22 cellular contexts compared by ENCODE assay signal in genomic region chr6:69699655-69700054, GRCh38.
A peak's percentile ranks its signal among the peaks of the same experiment; 100 is the strongest.
DNase-seq lines count a peak whose midpoint lies in the region; ATAC-seq, FAIRE-seq and TF ChIP-seq lines count a peak whose summit lies in the region.
"Had no signal": no experiment of that assay in that cellular context is flagged by ENCODE, and none has a peak within 500 bp of the region (broad histone marks: within the 10 kb centered on the region; RNA-seq: fewer than 3 reads in every experiment).

No MANE protein-coding gene starts in this region.

- in situ Hi-C loops in SK-MEL-5 (cut with HindIII; ENCODE audit: low pct_unique_long_range_greater_than_20kb, low sequenced_read_pairs), result no loop called here

- no peaks in the 10 kb centered on the region for H3K27me3 Mint-ChIP-seq in mesothelial cell of epicardium (ENCODE audit: low read depth)
- H3K27me3 Mint-ChIP-seq: CD4-positive, CD25-positive, alpha-beta regulatory T cell had no signal

- DNase-seq in COLO829 (ENCODE audit: low spot score) (peak; percentile 4), SK-MEL-5 (ENCODE audit: low read depth, low spot score) (peak; percentile 69), foreskin melanocyte (peak; percentile 8), pons (ENCODE audit: low spot score) (peak; percentile 37), SK-N-DZ (ENCODE audit: low spot score) (no peak), mesothelial cell of epicardium (ENCODE audit: low spot score in 2 of 2, unreplicated experiment in 2 of 2) (no peak), GM12892 (ENCODE audit: insufficient read length) (no peak)
- DNase-seq: 8988T; ACHN; CD4-positive, CD25-positive, alpha-beta regulatory T cell; CD8-positive, alpha-beta T cell; DMS 273 treated with DMSO at 0.1 percent for 48 hours; DMS79; EL; GDM1; H7 had no signal

- no peak for FAIRE-seq in GM12892 (lab: Jason Lieb, UNC)
- FAIRE-seq: A549, D721Med, GM12878, GM18507, H1 had no signal

- ATAC-seq in GM18517 (IDR thresholded peaks at IDR 0.05; ENCODE audit: unreplicated experiment), result no peak
- ATAC-seq: A549; CD8-positive, alpha-beta T cell; GM12878 had no signal

- no peak overlapping the region for H3K27ac Mint-ChIP-seq in mesothelial cell of epicardium
- H3K27ac Mint-ChIP-seq: CD8-positive, alpha-beta T cell had no signal

- no peaks in the 10 kb centered on the region for H3K9me3 Mint-ChIP-seq in mesothelial cell of epicardium
- H3K9me3 Mint-ChIP-seq: CD8-positive, alpha-beta T cell had no signal

- peaks cover 11% of the 10 kb centered on the region for H3K36me3 Mint-ChIP-seq in mesothelial cell of epicardium

- H3K4me3 Mint-ChIP-seq in mesothelial cell of epicardium, result no peak overlapping the region
- H3K4me3 Mint-ChIP-seq: CD4-positive, CD25-positive, alpha-beta regulatory T cell; CD8-positive, alpha-beta T cell had no signal

- TF ChIP-seq POLR2A in GM12892 (IDR thresholded peaks at IDR 0.05; ENCODE audit: low read depth, low read length), result no peak

- H3K4me1 Mint-ChIP-seq in mesothelial cell of epicardium, result no peaks in the 10 kb centered on the region

- no peak for TF ChIP-seq CTCF in mesothelial cell of epicardium (IDR thresholded peaks at IDR 0.05; ENCODE audit: unreplicated experiment)

Comparison
In these comparisons a context has a peak if more than half of its experiments do, and no peak if none do; other contexts are left out.
1. DNase-seq: peak in COLO829 (single experiment), SK-MEL-5 (single experiment), foreskin melanocyte (single experiment) and pons (single experiment); none in SK-N-DZ (single experiment), mesothelial cell of epicardium (0 of 2) and GM12892 (single experiment).